In the genomic region with DNA sequence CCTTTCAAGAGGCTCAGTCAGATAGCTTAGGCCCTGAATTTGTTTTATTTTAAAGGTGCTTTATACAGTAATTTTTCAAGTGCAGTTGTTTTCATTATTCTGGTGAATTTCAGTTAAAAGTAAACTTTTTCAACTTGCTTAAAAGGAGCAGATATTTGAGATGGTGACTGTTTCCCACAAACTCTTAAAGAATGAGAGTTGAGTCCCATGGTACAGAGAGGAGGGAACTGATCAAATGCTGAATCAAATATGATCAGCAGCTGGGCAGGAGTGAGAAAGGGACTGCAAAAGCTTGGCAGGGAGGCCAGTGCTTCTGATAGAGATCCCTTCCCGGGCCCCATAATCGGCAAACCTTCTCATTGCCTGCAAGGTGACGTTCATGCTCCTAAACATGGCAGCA, we compare ENCODE assay signal across 26 cellular contexts.
"Had no signal": no experiment of that assay in that cellular context is flagged by ENCODE, and none has a peak within 500 bp of the region (broad histone marks: within the 10 kb centered on the region; RNA-seq: fewer than 3 reads in every experiment).

No MANE protein-coding gene starts in this region.

- H3K4me3 ChIP-seq: colonic mucosa, dorsolateral prefrontal cortex, heart right ventricle, left lung, lung, thoracic aorta, uterus had no signal

- H3K36me3 Mint-ChIP-seq: activated naive CD8-positive, alpha-beta T cell treated with anti-CD3 and anti-CD28 coated beads, Interleukin-2, amount 10 ng/mL, durations not matched to agents 7 days and 5 days; natural killer cell treated with Interleukin-12 subunit alpha and Interleukin-12 subunit beta and Interleukin-15 and Interleukin-18, amount 100 ng/mL, for 72 hours; T-cell; type B pancreatic cell had no signal

- DNase-seq: activated B cell treated with CpG ODN at 0.5 μM for 24 hours; activated CD4-positive, alpha-beta T cell treated with anti-CD3 and anti-CD28 coated beads, Interleukin-2, amount 50 U/mL, for 1 hour; activated CD8-positive, alpha-beta T cell treated with anti-CD3 and anti-CD28 coated beads for 36 hours; activated effector memory CD4-positive, alpha-beta T cell treated with anti-CD3 and anti-CD28 coated beads, Interleukin-2, amount 50 U/mL, for 16 hours; activated naive CD4-positive, alpha-beta T cell treated with anti-CD3 and anti-CD28 coated beads for 36 hours; activated naive CD8-positive, alpha-beta T cell treated with anti-CD3 and anti-CD28 coated beads, Interleukin-2, amount 10 ng/mL, durations not matched to agents 7 days and 5 days; activated T-cell treated with anti-CD3 and anti-CD28 coated beads, Interleukin-2, amount 50 U/mL, for 48 hours; amniotic stem cell; colonic mucosa; dorsolateral prefrontal cortex; effector memory CD4-positive, alpha-beta T cell; heart right ventricle; left lung; mesendoderm; posterior cingulate gyrus; right cardiac atrium; stimulated activated CD4-positive, alpha-beta T cell treated with anti-CD3 and anti-CD28 coated beads, Interleukin-2, amount 100 ng/mL, for 48 hours; stimulated activated naive CD8-positive, alpha-beta T cell treated with anti-CD3 and anti-CD28 coated beads, Interleukin-15, Interleukin-2, amounts not matched to agents 100 U/mL and 50 U/mL, for 24 hours; T-cell; uterus had no signal

- H3K4me1 Mint-ChIP-seq: activated naive CD8-positive, alpha-beta T cell treated with anti-CD3 and anti-CD28 coated beads, Interleukin-2, amount 10 ng/mL, durations not matched to agents 7 days and 5 days; central memory CD8-positive, alpha-beta T cell had no signal

- H3K36me3 ChIP-seq: colonic mucosa, heart right ventricle, left lung, thoracic aorta, uterus had no signal

- H3K4me1 ChIP-seq: colonic mucosa, heart right ventricle, left lung, uterus had no signal

- H3K27me3 ChIP-seq: colonic mucosa, left lung, uterus had no signal

- H3K9me3 ChIP-seq: colonic mucosa, heart right ventricle, left lung, thoracic aorta, uterus had no signal

- ATAC-seq: activated CD8-positive, alpha-beta T cell treated with anti-CD3 and anti-CD28 coated beads for 36 hours; heart right ventricle; left lung; natural killer cell treated with Interleukin-12 subunit alpha and Interleukin-12 subunit beta and Interleukin-15 and Interleukin-18, amount 100 ng/mL, for 72 hours; right cardiac atrium; stimulated activated naive CD8-positive, alpha-beta T cell treated with anti-CD3 and anti-CD28 coated beads, Interleukin-15, Interleukin-2, amounts not matched to agents 100 U/mL and 50 U/mL, for 24 hours; T-cell had no signal

- H3K27ac Mint-ChIP-seq: activated B cell treated with CpG ODN at 0.5 μM for 24 hours; activated CD8-positive, alpha-beta T cell treated with anti-CD3 and anti-CD28 coated beads for 36 hours; activated naive CD4-positive, alpha-beta T cell treated with anti-CD3 and anti-CD28 coated beads for 36 hours; activated naive CD8-positive, alpha-beta T cell treated with anti-CD3 and anti-CD28 coated beads, Interleukin-2, amount 10 ng/mL, durations not matched to agents 7 days and 5 days; natural killer cell treated with Interleukin-12 subunit alpha and Interleukin-12 subunit beta and Interleukin-15 and Interleukin-18, amount 100 ng/mL, for 72 hours; T-cell; T-helper 2 cell treated with Interferon-gamma antibody and Interleukin-4, amounts not matched to agents 5 μg/mL and 100 μg/mL, for 36 hours; type B pancreatic cell had no signal

- H3K4me3 Mint-ChIP-seq: activated B cell treated with CpG ODN at 0.5 μM for 24 hours; activated CD8-positive, alpha-beta T cell treated with anti-CD3 and anti-CD28 coated beads for 36 hours; activated naive CD4-positive, alpha-beta T cell treated with anti-CD3 and anti-CD28 coated beads for 36 hours; activated naive CD8-positive, alpha-beta T cell treated with anti-CD3 and anti-CD28 coated beads, Interleukin-2, amount 10 ng/mL, durations not matched to agents 7 days and 5 days; central memory CD8-positive, alpha-beta T cell; natural killer cell treated with Interleukin-12 subunit alpha and Interleukin-12 subunit beta and Interleukin-15 and Interleukin-18, amount 100 ng/mL, for 72 hours; T-cell; T-helper 2 cell treated with Interferon-gamma antibody and Interleukin-4, amounts not matched to agents 5 μg/mL and 100 μg/mL, for 36 hours; type B pancreatic cell had no signal

- H3K9me3 Mint-ChIP-seq: activated B cell treated with CpG ODN at 0.5 μM for 24 hours; activated CD8-positive, alpha-beta T cell treated with anti-CD3 and anti-CD28 coated beads for 36 hours; activated naive CD4-positive, alpha-beta T cell treated with anti-CD3 and anti-CD28 coated beads for 36 hours; activated naive CD8-positive, alpha-beta T cell treated with anti-CD3 and anti-CD28 coated beads, Interleukin-2, amount 10 ng/mL, durations not matched to agents 7 days and 5 days; central memory CD8-positive, alpha-beta T cell; natural killer cell treated with Interleukin-12 subunit alpha and Interleukin-12 subunit beta and Interleukin-15 and Interleukin-18, amount 100 ng/mL, for 72 hours; T-cell; T-helper 2 cell treated with Interferon-gamma antibody and Interleukin-4, amounts not matched to agents 5 μg/mL and 100 μg/mL, for 36 hours; type B pancreatic cell had no signal

- H3K27me3 Mint-ChIP-seq: central memory CD8-positive, alpha-beta T cell; natural killer cell treated with Interleukin-12 subunit alpha and Interleukin-12 subunit beta and Interleukin-15 and Interleukin-18, amount 100 ng/mL, for 72 hours had no signal

- H3K27ac ChIP-seq: colonic mucosa, dorsolateral prefrontal cortex, heart right ventricle, left lung, thoracic aorta, uterus had no signal
